In genomic region chr11:34897171-34897870, GRCh38 we compare ENCODE assay signal across 24 cellular contexts. TPM values are rescaled to one million over a fixed set of nuclear protein-coding genes. Genes with fewer than 3 reads are reported as not detected.
DNase-seq lines count a peak whose midpoint lies in the region; ATAC-seq and TF ChIP-seq lines count a peak whose summit lies in the region.
"Had no signal": no experiment of that assay in that cellular context is flagged by ENCODE, and none has a peak within 500 bp of the region (broad histone marks: within the 10 kb centered on the region; RNA-seq: fewer than 3 reads in every experiment).

No MANE protein-coding gene starts in this region.

- CTCF ChIA-PET in A673 (lab: Charles Lee) (interaction anchor here (0.7 kb wide), 1 partner anchor 8 kb away, joined by 5 read pairs; no protein-coding TSS in a partner anchor), Panc1 (lab: Charles Lee) (interaction anchor here (0.6 to 2.2 kb wide), 3 partner anchors 311 to 556 kb away, joined by 4 to 9 read pairs (median 4); partner anchors contain the start of gene ELF5)

- no TSS peak for BruUV-seq in A673 (replicated peaks; lab: Mats Ljungman, UMichigan)
- BruUV-seq in Panc1 (replicated peaks; lab: Mats Ljungman, UMichigan) = TSS peak; percentile 1

- no peaks in the 10 kb centered on the region for H3K36me3 ChIP-seq in A673 (ENCODE audit: insufficient read depth, low read length, poor library complexity, severe bottlenecking)
- no peaks in the 10 kb centered on the region for H3K36me3 ChIP-seq in Panc1 (ENCODE audit: control insufficient read depth, insufficient read depth, low read length)
- H3K36me3 ChIP-seq: BE2C had no signal

- H3K4me3 ChIP-seq in A673 (ENCODE audit: low read depth, low read length, poor library complexity, severe bottlenecking) (no peak overlapping the region), Panc1 (ENCODE audit: low read depth in 2 of 2, low read length in 2 of 2) (no peak overlapping the region)
- H3K4me3 ChIP-seq: A549, BLaER1, GM12878 had no signal

- H3K9me3 ChIP-seq in A673 (ENCODE audit: low read depth, low read length, poor library complexity, severe bottlenecking) (peaks cover 45% of the 10 kb centered on the region), Panc1 (ENCODE audit: control insufficient read depth, insufficient read depth, low read depth, low read length) (no peaks in the 10 kb centered on the region)
- H3K9me3 ChIP-seq: BE2C had no signal

- POLR2A ChIA-PET in A673 (lab: Charles Lee; ENCODE audit: low non-redundant PET) (no interaction called here), Panc1 (lab: Charles Lee) (no interaction called here)

- in situ Hi-C loops in Panc1 (cut with HindIII; ENCODE audit: low pct_unique_long_range_greater_than_20kb, low sequenced_read_pairs) = no loop called here

- H3K4me1 ChIP-seq in A673 (ENCODE audit: insufficient read depth, low read length, poor library complexity, severe bottlenecking) = no peaks in the 10 kb centered on the region
- H3K4me1 ChIP-seq in Panc1 (ENCODE audit: control insufficient read depth, insufficient read depth, low read length) = peaks cover 14% of the 10 kb centered on the region
- H3K4me1 ChIP-seq: A549, BE2C, BLaER1 had no signal

- H3K27me3 ChIP-seq in A673 (replicated peaks; ENCODE audit: insufficient read depth, low read depth, low read length, poor library complexity) = no peaks in the 10 kb centered on the region
- H3K27me3 ChIP-seq in Panc1 (ENCODE audit: control insufficient read depth, insufficient read depth, low read length) = no peaks in the 10 kb centered on the region
- H3K27me3 ChIP-seq: BE2C, BLaER1 had no signal

- no peak for TF ChIP-seq CTCF in A673 (conservative IDR thresholded peaks at IDR 0.05; ENCODE audit: low read depth, low read length)
- no peak for TF ChIP-seq CTCF in Panc1 (IDR thresholded peaks at IDR 0.05)

- intact Hi-C loops in A673 (cut with micrococcal nuclease; ENCODE audit: unreplicated experiment) (loop anchor here (10.0 kb wide), 1 partner anchor 533 kb away; no protein-coding TSS in a partner anchor), Panc1 (cut with micrococcal nuclease; ENCODE audit: unreplicated experiment) (loop anchor here (5.0 to 10.0 kb wide), 4 partner anchors 243 to 540 kb away; partner anchors contain the start of genes ABTB2 and ELF5)

- ATAC-seq in Panc1 (no peak), GM18909 (IDR thresholded peaks at IDR 0.05; ENCODE audit: poor library complexity, unreplicated experiment) (no peak)
- ATAC-seq: A549, GM12878 had no signal

- DNase-seq in NCI-H82 (lab: John Stamatoyannopoulos, UW) (peak; percentile 11), NCI-H82 treated with DMSO at 0.1 percent for 48 hours (lab: John Stamatoyannopoulos, UW; ENCODE audit: unreplicated experiment) (no peak), A673 (ENCODE audit: low spot score) (peak; percentile 72), Panc1 (ENCODE audit: low read depth, low spot score) (no peak), NCI-H524 treated with DMSO at 0.1 percent for 48 hours (lab: John Stamatoyannopoulos, UW) (no peak)
- DNase-seq: ACHN; BE2C; C1 segment of cervical spinal cord; CD4-positive, alpha-beta memory T cell; CD4-positive, CD25-positive, alpha-beta regulatory T cell; CD8-positive, alpha-beta memory T cell; COR-L47; DMS 273 treated with DMSO at 0.1 percent for 48 hours; DMS153; DMS53; DMS79; DND-41; EL; GDM1 had no signal

- no peak overlapping the region for H3K27ac ChIP-seq in A673 (ENCODE audit: low read depth, low read length, poor library complexity, severe bottlenecking)
- peak overlapping the region; percentile 12; the same call in 1 of the 2 replicates for H3K27ac ChIP-seq in Panc1 (ENCODE audit: low read length)
- H3K27ac ChIP-seq: 22Rv1, A549, BLaER1 had no signal

RNA-seq across cellular contexts. Expression of gene APIP, which starts 18.9 kb away (rescaled TPM):
- 95.5 and 99.8 TPM in 2 replicates for total RNA-seq in A673 (2021)
- 42.6 TPM for total RNA-seq in Panc1 (2021; ENCODE audit: unreplicated experiment)
- polyA plus RNA-seq in Panc1 (2012; ENCODE audit: insufficient read length) = 25.5 TPM

RNA-seq across cellular contexts. Expression of gene PDHX, which starts 19.1 kb away (rescaled TPM):
- total RNA-seq in A673 (2021) (98.7 and 99.9 TPM in 2 replicates), Panc1 (2021; ENCODE audit: unreplicated experiment) (63.0 TPM)
- polyA plus RNA-seq in Panc1 (2012; ENCODE audit: insufficient read length) = 35.1 TPM

Comparison
In these comparisons a context has a peak if more than half of its experiments do, and no peak if none do; other contexts are left out.
1. DNase-seq: peak in NCI-H82 (single experiment) and A673 (single experiment); none in NCI-H82 treated with DMSO at 0.1 percent for 48 hours (single experiment), Panc1 (single experiment) and NCI-H524 treated with DMSO at 0.1 percent for 48 hours (single experiment).